In the genomic region with DNA sequence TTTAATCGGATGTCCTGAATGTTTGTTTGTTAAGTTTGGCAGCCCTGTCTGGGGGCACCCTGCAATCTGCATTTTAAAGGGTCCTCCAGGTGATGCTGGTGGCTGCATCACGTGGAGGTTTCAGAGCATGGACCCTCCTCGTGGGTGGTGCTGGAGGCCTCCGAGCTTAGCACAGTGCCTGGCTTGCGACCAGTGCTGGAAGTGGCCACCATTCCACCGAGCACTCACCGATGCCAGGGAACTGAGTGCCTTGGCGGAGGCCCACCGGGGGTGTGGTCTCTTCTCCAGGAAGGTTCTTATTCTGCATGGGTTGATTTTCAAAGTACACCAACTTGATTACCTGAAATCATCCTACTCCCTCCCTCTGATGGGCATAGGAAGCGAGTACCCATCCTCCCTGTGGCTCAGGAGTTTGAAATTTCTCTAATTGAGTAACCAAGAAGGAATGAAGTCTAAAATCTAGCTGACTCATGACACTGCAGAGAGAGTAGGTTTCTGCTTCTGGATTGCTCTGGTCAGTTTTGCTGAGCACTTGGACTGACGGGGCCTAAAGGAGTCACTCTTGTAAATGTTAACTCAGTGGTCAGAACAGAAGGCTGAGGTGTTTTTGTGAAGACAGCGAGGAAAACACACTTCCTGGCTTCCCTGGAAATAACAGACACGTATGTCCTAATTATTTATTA, we compare ENCODE assay signal across 13 cellular contexts. TPM values are rescaled to one million over a fixed set of nuclear protein-coding genes. Genes with fewer than 3 reads are reported as not detected.
DNase-seq lines count a peak whose midpoint lies in the region; ATAC-seq and TF ChIP-seq lines count a peak whose summit lies in the region.
"Had no signal": no experiment of that assay in that cellular context is flagged by ENCODE, and none has a peak within 500 bp of the region (broad histone marks: within the 10 kb centered on the region; RNA-seq: fewer than 3 reads in every experiment).

No MANE protein-coding gene starts in this region.

- ATAC-seq in Right ventricle myocardium inferior (peak; percentile 81), heart left ventricle (peak; percentile 71 to 80 (median 72)), HG02588 (IDR thresholded peaks at IDR 0.05; ENCODE audit: unreplicated experiment) (no peak)
- ATAC-seq: activated T-cell treated with anti-CD3 and anti-CD28 coated beads, Interleukin-2, amount 50 U/mL, for 72 hours had no signal

- H3K9me3 ChIP-seq in adipocyte (ENCODE audit: control insufficient read depth, low read length) (no peaks in the 10 kb centered on the region), heart left ventricle (no peaks in the 10 kb centered on the region), thyroid gland (no peaks in the 10 kb centered on the region), ovary (no peaks in the 10 kb centered on the region)

- H3K4me1 ChIP-seq in adipocyte (ENCODE audit: control insufficient read depth, insufficient read depth, low read length) (peaks cover 9% of the 10 kb centered on the region), heart left ventricle (no peaks in the 10 kb centered on the region), thyroid gland (no peaks in the 10 kb centered on the region), ovary (ENCODE audit: insufficient read depth) (no peaks in the 10 kb centered on the region)

- no peak overlapping the region for H3K27ac ChIP-seq in heart left ventricle
- no peak overlapping the region for H3K27ac ChIP-seq in thyroid gland
- H3K27ac ChIP-seq in ovary, result no peak overlapping the region
- H3K27ac ChIP-seq: VCaP had no signal

- H3K36me3 ChIP-seq in adipocyte (ENCODE audit: control insufficient read depth, insufficient read depth, low read length, severe bottlenecking) (no peaks in the 10 kb centered on the region), heart left ventricle (no peaks in the 10 kb centered on the region), thyroid gland (no peaks in the 10 kb centered on the region), ovary (no peaks in the 10 kb centered on the region)

- DNase-seq in Right ventricle myocardium inferior (ENCODE audit: missing footprints) (no peak), cardiac septum (ENCODE audit: low spot score) (no peak), adipocyte (ENCODE audit: low read depth) (peak; percentile 63), heart left ventricle (peak in 2 of 5 donors; percentile 40), thyroid gland (peak; percentile 63 to 76), T1000 (lab: John Stamatoyannopoulos, UW) (no peak), ovary (no peak)
- DNase-seq: activated T-cell treated with anti-CD3 and anti-CD28 coated beads, Interleukin-2, amount 50 U/mL, for 72 hours; AML-193; NCI-H510A; small intestine had no signal

- H3K27me3 ChIP-seq in adipocyte (replicated peaks; ENCODE audit: control insufficient read depth, insufficient read depth, low read length) (peaks cover 34% of the 10 kb centered on the region), heart left ventricle (peaks cover 0 to 6% (median 0%) of the 10 kb centered on the region in 9 donors), thyroid gland (no peaks in the 10 kb centered on the region), ovary (no peaks in the 10 kb centered on the region)

- no peak for TF ChIP-seq EP300 in ovary (IDR thresholded peaks at IDR 0.05)

- no peak for TF ChIP-seq CTCF in heart left ventricle (IDR thresholded peaks at IDR 0.05)
- TF ChIP-seq CTCF in thyroid gland (IDR thresholded peaks at IDR 0.05), result no peak
- no peak for TF ChIP-seq CTCF in ovary (IDR thresholded peaks at IDR 0.05)

- H3K9ac ChIP-seq in adipocyte (ENCODE audit: low read length), result no peak overlapping the region

- intact Hi-C loops in Right ventricle myocardium inferior (cut with DNase I), result no loop called here
- intact Hi-C loops in cardiac septum (cut with DNase I), result no loop called here
- intact Hi-C loops in heart left ventricle (cut with DNase I), result no loop called here
- intact Hi-C loops in thyroid gland (cut with DNase I), result no loop called here
- intact Hi-C loops in ovary (cut with DNase I), result no loop called here

- no peak for TF ChIP-seq POLR2A in heart left ventricle (IDR thresholded peaks at IDR 0.05)
- TF ChIP-seq POLR2A in thyroid gland (IDR thresholded peaks at IDR 0.05), result no peak
- TF ChIP-seq POLR2A in ovary (IDR thresholded peaks at IDR 0.05), result no peak

- 71 to 78% (median 76%) methylated on average over 8 to 13 of the region's 13 CpGs for WGBS in heart left ventricle, 4 donors
- WGBS in thyroid gland, 2 donors, result 50 to 70% methylated on average over 6 to 13 of the region's 13 CpGs
- WGBS in ovary, 3 donors, result 76 to 82% (median 79%) methylated on average over 13 of the region's 13 CpGs

- no peak overlapping the region for H3K4me3 ChIP-seq in adipocyte (ENCODE audit: low read length)
- no peak overlapping the region for H3K4me3 ChIP-seq in heart left ventricle
- H3K4me3 ChIP-seq in thyroid gland (replicated peaks in 1 of 3), result no peak overlapping the region
- H3K4me3 ChIP-seq in ovary, result no peak overlapping the region

RNA-seq across cellular contexts. Expression of gene SLC66A3, which starts 58.1 kb away (rescaled TPM):
- total RNA-seq in Right ventricle myocardium inferior (11.5 TPM), cardiac septum (9.7 TPM), heart left ventricle (10 to 100 TPM in 4 of 9 donors, 1 to 10 TPM in 5; 4.7 to 19.5 (median 9.7) TPM), thyroid gland (10 to 100 TPM; 30.8 to 68.7 (median 43.2) TPM), ovary (10 to 100 TPM; 22.9 to 76.2 (median 29.1) TPM)
- polyA plus RNA-seq in heart left ventricle (1 to 10 TPM; 5.5 to 8.0 TPM), ovary (10 to 100 TPM; 36.5 to 43.5 TPM)

Comparison
In these comparisons a context has a peak if more than half of its experiments do, and no peak if none do; other contexts are left out.
1. DNase-seq: peak in adipocyte (single experiment) and thyroid gland (2 of 2); none in Right ventricle myocardium inferior (single experiment), cardiac septum (single experiment), T1000 (single experiment) and ovary (0 of 5).